In the genomic region with DNA sequence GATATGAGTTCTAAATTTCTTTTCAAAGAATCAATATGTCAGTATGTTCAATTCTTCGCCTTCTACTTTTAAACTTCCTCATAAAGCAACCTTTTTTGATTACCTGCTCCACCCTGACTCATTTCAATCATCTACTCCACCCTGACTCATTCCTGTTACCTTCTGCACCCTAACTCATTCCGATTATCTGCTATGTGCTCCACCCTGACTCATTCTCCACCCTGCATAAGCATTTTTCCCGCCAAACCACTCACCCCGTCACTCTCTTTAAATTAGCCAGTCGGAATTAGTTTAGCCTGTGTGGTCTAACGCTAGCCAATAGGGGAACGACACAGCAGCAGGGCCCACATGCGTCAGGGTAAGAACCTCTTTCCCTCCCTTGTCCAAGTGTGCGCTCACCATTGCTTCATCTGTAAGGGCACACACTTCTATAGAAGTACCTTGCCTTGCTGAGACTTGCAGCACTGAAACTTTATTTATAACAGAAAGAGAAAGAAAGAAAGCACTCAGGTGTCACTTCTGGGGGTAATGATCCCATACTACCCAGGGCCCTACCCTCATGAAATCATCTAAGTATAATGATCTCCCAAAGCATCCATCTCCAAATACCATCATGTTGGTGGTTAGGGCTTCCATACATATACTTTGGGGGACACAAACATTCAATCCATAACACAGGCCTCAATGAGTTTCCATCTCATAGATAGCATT, we compare ENCODE assay signal across 24 cellular contexts.
DNase-seq lines count a peak whose midpoint lies in the region; ATAC-seq and TF ChIP-seq lines count a peak whose summit lies in the region.
"Had no signal": no experiment of that assay in that cellular context is flagged by ENCODE, and none has a peak within 500 bp of the region (broad histone marks: within the 10 kb centered on the region; RNA-seq: fewer than 3 reads in every experiment).

No MANE protein-coding gene starts in this region.

- no peak for TF ChIP-seq CTCF in VCaP (conservative IDR thresholded peaks at IDR 0.05)
- no peak for TF ChIP-seq CTCF in mucosa of descending colon (IDR thresholded peaks at IDR 0.05)

- peak; percentile 48 for DNase-seq in epithelial cell of prostate (ENCODE audit: low read depth, low spot score)
- DNase-seq in mucosa of descending colon = no peak
- DNase-seq in NOMO-1 treated with DMSO at 0.1 percent for 48 hours (lab: John Stamatoyannopoulos, UW; ENCODE audit: unreplicated experiment) = no peak
- DNase-seq in RKO (ENCODE audit: low spot score) = no peak
- DNase-seq: CD4-positive, alpha-beta T cell; DMS53; HFFc6; NCI-H1092 treated with DMSO at 0.1 percent for 48 hours; NCI-H1436; NCI-H187; NCI-H2171 treated with DMSO at 0.1 percent for 48 hours; NCI-H524; NCI-H748 treated with DMSO at 0.1 percent for 48 hours; NK-92 treated with Interleukin-12 subunit alpha and Interleukin-12 subunit beta, amount 100 ng/mL, for 24 hours; PC-9; Right ventricle myocardium superior; RPMI8226 had no signal

- H3K4me1 ChIP-seq in mucosa of descending colon (ENCODE audit: low read depth) = no peaks in the 10 kb centered on the region
- H3K4me1 ChIP-seq: BLaER1, HAP-1, SJSA1 had no signal

- H3K4me3 ChIP-seq in mucosa of descending colon = no peak overlapping the region
- H3K4me3 ChIP-seq: BLaER1, HAP-1, PC-9, SJSA1 had no signal

- intact Hi-C loops in mucosa of descending colon (cut with DNase I, micrococcal nuclease) = no loop called here

- peak overlapping the region; percentile 83 for H3K27ac ChIP-seq in VCaP
- peak overlapping the region; percentile 46 for H3K27ac ChIP-seq in epithelial cell of prostate
- H3K27ac ChIP-seq: BLaER1, PC-9, SJSA1 had no signal

- H3K36me3 ChIP-seq in mucosa of descending colon (ENCODE audit: low read depth) = no peaks in the 10 kb centered on the region
- H3K36me3 ChIP-seq: BLaER1, HAP-1, SJSA1 had no signal

- no peaks in the 10 kb centered on the region for H3K9me3 ChIP-seq in mucosa of descending colon
- H3K9me3 ChIP-seq: BLaER1, HAP-1, SJSA1 had no signal

- ATAC-seq in GM18867 (IDR thresholded peaks at IDR 0.05; ENCODE audit: unreplicated experiment) (peak; percentile 53), mucosa of descending colon (peak; percentile 68), GM18858 (IDR thresholded peaks at IDR 0.05; ENCODE audit: unreplicated experiment) (no peak), HG03442 (IDR thresholded peaks at IDR 0.05; ENCODE audit: unreplicated experiment) (no peak)

Comparison
In these comparisons a context has a peak if more than half of its experiments do, and no peak if none do; other contexts are left out.
1. ATAC-seq: peak in GM18867 (single experiment) and mucosa of descending colon (single experiment); none in GM18858 (single experiment) and HG03442 (single experiment).